Comparison of ENCODE assay signal across 22 cellular contexts in genomic region chr14:94162466-94162865, GRCh38. TPM values are rescaled to one million over a fixed set of nuclear protein-coding genes. Genes with fewer than 3 reads are reported as not detected.
"Had no signal": no experiment of that assay in that cellular context is flagged by ENCODE, and none has a peak within 500 bp of the region (broad histone marks: within the 10 kb centered on the region; RNA-seq: fewer than 3 reads in every experiment).

No MANE protein-coding gene starts in this region.

- H3K4me1 Mint-ChIP-seq: naive B cell; stimulated activated memory B cell treated with anti-CD40 and anti-IgM and Interleukin-4, amounts not matched to agents 10 μg/mL and 1 μg/mL and 100 μg/mL, for 72 hours had no signal

- H3K27ac Mint-ChIP-seq: activated CD8-positive, alpha-beta T cell treated with anti-CD3 and anti-CD28 coated beads, Interleukin-2, amount 10 ng/mL, durations not matched to agents 7 days and 5 days; activated T-helper 2 cell treated with anti-CD3 and anti-CD28 coated beads, Interferon-gamma antibody, Interleukin-2, Interleukin-4, amounts not matched to agents 10 μg/mL and 5 μg/mL and 100 μg/mL, durations not matched to agents 14 hours and 24 hours and 36 hours; dendritic cell treated with granulocyte-macrophage colony-stimulating factor and Interleukin-4, amounts not matched to agents 40 ng/mL and 50 ng/mL, for 4 days; stimulated activated memory B cell treated with anti-CD40 and anti-IgM and Interleukin-4, amounts not matched to agents 10 μg/mL and 1 μg/mL and 100 μg/mL, for 72 hours; WTC11 had no signal

- H3K36me3 ChIP-seq: lower lobe of right lung, neural progenitor cell, sigmoid colon, stomach, suprapubic skin, transverse colon had no signal

- H3K27me3 ChIP-seq: body of pancreas, neural progenitor cell had no signal

- H3K4me3 ChIP-seq: body of pancreas, lower lobe of right lung, neural progenitor cell, sigmoid colon, smooth muscle cell, stomach, suprapubic skin, transverse colon had no signal

- ATAC-seq: activated CD8-positive, alpha-beta T cell treated with anti-CD3 and anti-CD28 coated beads, Interleukin-2, amount 10 ng/mL, durations not matched to agents 7 days and 5 days; foreskin keratinocyte; stimulated activated memory B cell treated with anti-CD40 and anti-IgM and Interleukin-4, amounts not matched to agents 10 μg/mL and 1 μg/mL and 100 μg/mL, for 72 hours; WTC11 had no signal

- H3K27me3 Mint-ChIP-seq: dendritic cell treated with granulocyte-macrophage colony-stimulating factor and Interleukin-4, amounts not matched to agents 40 ng/mL and 50 ng/mL, for 4 days had no signal

- H3K9me3 Mint-ChIP-seq: activated T-helper 2 cell treated with anti-CD3 and anti-CD28 coated beads, Interferon-gamma antibody, Interleukin-2, Interleukin-4, amounts not matched to agents 10 μg/mL and 5 μg/mL and 100 μg/mL, durations not matched to agents 14 hours and 24 hours and 36 hours; dendritic cell treated with granulocyte-macrophage colony-stimulating factor and Interleukin-4, amounts not matched to agents 40 ng/mL and 50 ng/mL, for 4 days; naive B cell; neural progenitor cell; stimulated activated memory B cell treated with anti-CD40 and anti-IgM and Interleukin-4, amounts not matched to agents 10 μg/mL and 1 μg/mL and 100 μg/mL, for 72 hours; WTC11 had no signal

- H3K9ac ChIP-seq: neural progenitor cell had no signal

- H3K4me1 ChIP-seq: foreskin keratinocyte, sigmoid colon, transverse colon had no signal

- DNase-seq: activated CD8-positive, alpha-beta T cell treated with anti-CD3 and anti-CD28 coated beads, Interleukin-2, amount 10 ng/mL, durations not matched to agents 7 days and 5 days; activated naive CD4-positive, alpha-beta T cell treated with anti-CD3 and anti-CD28 coated beads, Interleukin-2, amount 50 U/mL, for 16 hours; anterior cingulate cortex; body of pancreas; effector memory CD4-positive, alpha-beta T cell; foreskin keratinocyte; kidney; lower lobe of right lung; mesendoderm; naive B cell; sigmoid colon; stimulated activated CD4-positive, alpha-beta T cell treated with anti-CD3 and anti-CD28 coated beads, Interleukin-15, amount 100 ng/mL, for 24 hours; stomach; T-helper 9 cell; transverse colon had no signal

- H3K4me2 ChIP-seq: neural progenitor cell, smooth muscle cell had no signal

- H3K36me3 Mint-ChIP-seq: naive B cell; neural progenitor cell; stimulated activated memory B cell treated with anti-CD40 and anti-IgM and Interleukin-4, amounts not matched to agents 10 μg/mL and 1 μg/mL and 100 μg/mL, for 72 hours; WTC11 had no signal

- H3K27ac ChIP-seq: body of pancreas, foreskin keratinocyte, lower lobe of right lung, neural progenitor cell, sigmoid colon, stomach, suprapubic skin, transverse colon had no signal

- H3K9me3 ChIP-seq: body of pancreas, lower lobe of right lung, sigmoid colon, stomach, suprapubic skin, transverse colon had no signal

- H3K4me3 Mint-ChIP-seq: activated CD8-positive, alpha-beta T cell treated with anti-CD3 and anti-CD28 coated beads, Interleukin-2, amount 10 ng/mL, durations not matched to agents 7 days and 5 days; dendritic cell treated with granulocyte-macrophage colony-stimulating factor and Interleukin-4, amounts not matched to agents 40 ng/mL and 50 ng/mL, for 4 days; naive B cell; neural progenitor cell; stimulated activated memory B cell treated with anti-CD40 and anti-IgM and Interleukin-4, amounts not matched to agents 10 μg/mL and 1 μg/mL and 100 μg/mL, for 72 hours; WTC11 had no signal

RNA-seq across cellular contexts. Expression of gene PPP4R4, which starts 11.7 kb away (rescaled TPM):
- total RNA-seq: transverse colon had no signal
